ENCODE assay signal across 8 cellular contexts in the genomic region with DNA sequence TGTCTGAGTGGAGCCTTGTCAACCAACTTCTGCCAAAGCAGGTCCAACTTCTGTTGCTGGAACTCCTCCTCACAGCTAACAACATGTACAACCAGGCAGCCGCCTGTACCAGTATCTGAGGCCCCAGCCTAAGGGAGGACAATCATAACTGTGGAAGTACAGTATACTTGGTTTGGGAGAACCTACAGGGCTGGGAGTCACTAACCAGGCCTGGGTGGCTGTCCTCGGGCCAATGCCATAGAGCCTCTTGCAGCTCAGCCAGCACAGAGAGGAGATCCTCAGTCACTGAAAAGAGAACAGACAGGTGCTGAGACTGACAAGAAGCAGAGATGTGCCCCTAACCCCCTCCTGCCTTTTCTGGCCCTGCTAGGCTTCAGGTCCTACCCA. TPM values are rescaled to one million over a fixed set of nuclear protein-coding genes. Genes with fewer than 3 reads are reported as not detected.
DNase-seq lines count a peak whose midpoint lies in the region; ATAC-seq and TF ChIP-seq lines count a peak whose summit lies in the region.

No MANE protein-coding gene starts in this region.

- no peaks in the 10 kb centered on the region for H3K9me3 ChIP-seq in lower lobe of right lung

- H3K36me3 ChIP-seq in lower lobe of right lung, result peaks cover 45% of the 10 kb centered on the region

- H3K27ac ChIP-seq in lower lobe of right lung, result peak overlapping the region; percentile 88

- H3K27me3 Mint-ChIP-seq in stimulated activated naive CD8-positive, alpha-beta T cell treated with anti-CD3 and anti-CD28 coated beads, Interleukin-15, Interleukin-2, amounts not matched to agents 100 ng/mL and 50 ng/mL, for 24 hours, result no peaks in the 10 kb centered on the region

- H3K36me3 Mint-ChIP-seq in stimulated activated naive CD8-positive, alpha-beta T cell treated with anti-CD3 and anti-CD28 coated beads, Interleukin-15, Interleukin-2, amounts not matched to agents 100 ng/mL and 50 ng/mL, for 24 hours (ENCODE audit: low read depth), result peaks cover 14% of the 10 kb centered on the region

- no peak for TF ChIP-seq CTCF in astrocyte of the cerebellum (IDR thresholded peaks at IDR 0.05; ENCODE audit: low read depth, low read length, missing control alignments)
- no peak for TF ChIP-seq CTCF in lower lobe of right lung (IDR thresholded peaks at IDR 0.05)

- peak overlapping the region; percentile 49 for H3K27ac Mint-ChIP-seq in stimulated activated naive CD8-positive, alpha-beta T cell treated with anti-CD3 and anti-CD28 coated beads, Interleukin-15, Interleukin-2, amounts not matched to agents 100 ng/mL and 50 ng/mL, for 24 hours

- H3K27me3 ChIP-seq in lower lobe of right lung (ENCODE audit: low read depth), result no peaks in the 10 kb centered on the region

- H3K4me3 Mint-ChIP-seq in stimulated activated naive CD8-positive, alpha-beta T cell treated with anti-CD3 and anti-CD28 coated beads, Interleukin-15, Interleukin-2, amounts not matched to agents 100 ng/mL and 50 ng/mL, for 24 hours, result peak overlapping the region; percentile 84

- intact Hi-C loops in lower lobe of right lung (cut with DNase I), result no loop called here

- no peak for ATAC-seq in stimulated activated naive CD8-positive, alpha-beta T cell treated with anti-CD3 and anti-CD28 coated beads, Interleukin-15, Interleukin-2, amounts not matched to agents 100 U/mL and 50 U/mL, for 24 hours
- ATAC-seq in lower lobe of right lung (no peak), GM19035 (IDR thresholded peaks at IDR 0.05; ENCODE audit: unreplicated experiment) (no peak), HG03354 (IDR thresholded peaks at IDR 0.05; ENCODE audit: poor library complexity, severe bottlenecking, unreplicated experiment) (no peak), GM18520 (IDR thresholded peaks at IDR 0.05; ENCODE audit: unreplicated experiment) (no peak)

- peaks cover 27% of the 10 kb centered on the region for H3K4me1 Mint-ChIP-seq in stimulated activated naive CD8-positive, alpha-beta T cell treated with anti-CD3 and anti-CD28 coated beads, Interleukin-15, Interleukin-2, amounts not matched to agents 100 ng/mL and 50 ng/mL, for 24 hours (ENCODE audit: low read depth)

- H3K4me1 ChIP-seq in lower lobe of right lung, result peaks cover 34% of the 10 kb centered on the region

- no peak for DNase-seq in stimulated activated naive CD8-positive, alpha-beta T cell treated with anti-CD3 and anti-CD28 coated beads, Interleukin-15, Interleukin-2, amounts not matched to agents 100 U/mL and 50 U/mL, for 24 hours
- DNase-seq in astrocyte of the cerebellum (ENCODE audit: low read depth) (no peak), lower lobe of right lung (no peak), NCI-H1436 treated with DMSO at 0.1 percent for 48 hours (lab: John Stamatoyannopoulos, UW) (no peak)

- in situ Hi-C loops in astrocyte of the cerebellum (cut with HindIII; ENCODE audit: low sequenced_read_pairs), result no loop called here

- no peaks in the 10 kb centered on the region for H3K9me3 Mint-ChIP-seq in stimulated activated naive CD8-positive, alpha-beta T cell treated with anti-CD3 and anti-CD28 coated beads, Interleukin-15, Interleukin-2, amounts not matched to agents 100 ng/mL and 50 ng/mL, for 24 hours

- H3K4me3 ChIP-seq in astrocyte of the cerebellum (ENCODE audit: low read depth, low read length) (peak overlapping the region; percentile 91), lower lobe of right lung (peak overlapping the region; percentile 98)

RNA-seq across cellular contexts. Expression of a gene that starts 1.2 kb away (rescaled TPM):
- total RNA-seq in lower lobe of right lung, result 28.1 TPM

RNA-seq across cellular contexts. Expression of a gene that starts 4.7 kb away (rescaled TPM):
- 85.6 TPM for total RNA-seq in lower lobe of right lung

RNA-seq across cellular contexts. Expression of a gene that starts 10.0 kb away (rescaled TPM):
- 157 TPM for total RNA-seq in lower lobe of right lung

RNA-seq across cellular contexts. Expression of a gene that starts 12.0 kb away (rescaled TPM):
- total RNA-seq in lower lobe of right lung, result 112 TPM

RNA-seq across cellular contexts. Expression of a gene that starts 27.2 kb away (rescaled TPM):
- 44.0 TPM for total RNA-seq in lower lobe of right lung
